In the genomic region with DNA sequence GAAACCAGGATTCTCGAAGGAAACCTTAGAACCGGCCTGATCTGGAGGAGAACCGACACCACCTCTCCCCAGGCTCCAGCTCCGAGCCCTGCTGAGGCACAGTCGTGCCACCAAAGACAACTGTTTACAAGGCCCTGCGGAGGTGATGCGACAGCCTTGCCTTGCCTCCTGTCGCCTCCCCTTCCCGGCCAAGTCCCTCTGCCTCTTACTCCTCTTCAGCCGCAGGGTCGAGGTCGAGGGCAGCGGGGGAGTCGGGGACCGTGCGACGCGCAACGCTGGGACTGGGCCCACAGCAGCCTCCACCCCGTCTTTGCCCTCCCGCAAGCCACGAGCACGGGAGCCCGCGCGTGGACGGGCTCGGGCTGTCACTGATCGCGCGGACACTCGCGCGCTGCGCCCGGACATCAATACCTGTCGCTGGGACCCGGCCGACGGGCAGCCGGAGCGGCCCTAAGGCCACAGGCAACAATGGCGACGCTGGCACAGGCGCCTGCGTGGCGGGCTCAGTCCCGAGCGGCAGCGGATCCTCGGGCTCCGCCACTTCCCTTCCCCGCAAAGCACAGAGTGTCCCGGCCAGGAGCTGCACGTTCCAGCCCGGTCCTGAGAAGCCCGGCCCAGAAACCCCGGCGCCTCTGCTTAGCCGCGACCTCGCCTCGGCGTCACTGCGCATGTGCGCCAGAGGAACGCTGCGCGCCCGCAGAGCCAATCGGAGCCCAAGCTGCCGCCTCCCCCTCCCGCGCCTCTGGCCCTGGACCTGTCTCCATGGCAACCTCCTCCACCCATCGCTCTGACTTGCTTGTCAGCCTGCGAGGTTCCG, we compare ENCODE assay signal across 8 cellular contexts. TPM values are rescaled to one million over a fixed set of nuclear protein-coding genes. Genes with fewer than 3 reads are reported as not detected.
DNase-seq lines count a peak whose midpoint lies in the region; ATAC-seq and TF ChIP-seq lines count a peak whose summit lies in the region.

A gene (minus strand): TSS at position 664 of the 817 bp plus-strand sequence. CDS start 1,473 bp downstream, outside the sequence.

- H3K27me3 ChIP-seq in DND-41 (ENCODE audit: insufficient read depth, low read length, poor library complexity), result no peaks in the 10 kb centered on the region
- H3K27me3 ChIP-seq in SJSA1 (replicated peaks), result no peaks in the 10 kb centered on the region; the same call in 1 of the 2 replicates
- no peaks in the 10 kb centered on the region for H3K27me3 ChIP-seq in thoracic aorta (replicated peaks; ENCODE audit: insufficient read depth)

- H3K79me2 ChIP-seq in DND-41 (ENCODE audit: insufficient read depth, low read length), result peaks cover 19% of the 10 kb centered on the region

- H3K4me1 Mint-ChIP-seq in activated naive CD8-positive, alpha-beta T cell treated with anti-CD3 and anti-CD28 coated beads, Interleukin-2, amount 10 ng/mL, durations not matched to agents 7 days and 5 days, result peaks cover 7% of the 10 kb centered on the region
- H3K4me1 Mint-ChIP-seq in osteocyte (ENCODE audit: unreplicated experiment), result peaks cover 10% of the 10 kb centered on the region

- intact Hi-C loops in head of caudate nucleus (cut with DNase I), result no loop called here

- H2AFZ ChIP-seq in DND-41 (ENCODE audit: low read depth, low read length), result peak within 1 kb of the TSS; percentile 96

- peaks cover 2% of the 10 kb centered on the region for H3K9me3 Mint-ChIP-seq in activated naive CD8-positive, alpha-beta T cell treated with anti-CD3 and anti-CD28 coated beads, Interleukin-2, amount 10 ng/mL, durations not matched to agents 7 days and 5 days
- H3K9me3 Mint-ChIP-seq in osteocyte (ENCODE audit: unreplicated experiment), result no peaks in the 10 kb centered on the region

- H3K36me3 ChIP-seq in DND-41 (ENCODE audit: insufficient read depth, low read length), result peaks cover 20% of the 10 kb centered on the region
- H3K36me3 ChIP-seq in SJSA1, result peaks cover 4% of the 10 kb centered on the region; the same call in 1 of the 2 replicates
- H3K36me3 ChIP-seq in thoracic aorta, result peaks cover 11% of the 10 kb centered on the region

- no peaks in the 10 kb centered on the region for H3K9me3 ChIP-seq in DND-41 (ENCODE audit: insufficient read depth, low read length, severe bottlenecking)
- no peaks in the 10 kb centered on the region for H3K9me3 ChIP-seq in SJSA1 (replicated peaks)
- no peaks in the 10 kb centered on the region for H3K9me3 ChIP-seq in thoracic aorta

- peak within 1 kb of the TSS; percentile 67 for H3K27ac ChIP-seq in DND-41 (ENCODE audit: low read length)
- H3K27ac ChIP-seq in SJSA1, result no peak within 1 kb of the TSS
- peak within 1 kb of the TSS; percentile 69 to 74 for H3K27ac ChIP-seq in thoracic aorta

- H3K4me3 Mint-ChIP-seq in activated naive CD8-positive, alpha-beta T cell treated with anti-CD3 and anti-CD28 coated beads, Interleukin-2, amount 10 ng/mL, durations not matched to agents 7 days and 5 days, result peak within 1 kb of the TSS; percentile 82
- peak within 1 kb of the TSS; percentile 81 for H3K4me3 Mint-ChIP-seq in osteocyte (ENCODE audit: unreplicated experiment)

- H3K4me2 ChIP-seq in DND-41 (ENCODE audit: insufficient read depth, low read length), result peak within 1 kb of the TSS; percentile 100

- no peak for TF ChIP-seq CTCF in DND-41 (IDR thresholded peaks at IDR 0.05; ENCODE audit: borderline replicate concordance, extremely low read depth, low read length, poor library complexity, severe bottlenecking)
- no peak for TF ChIP-seq CTCF in osteocyte (IDR thresholded peaks at IDR 0.05)
- no peak for TF ChIP-seq CTCF in thoracic aorta (IDR thresholded peaks at IDR 0.05)

- H3K4me3 ChIP-seq in DND-41 (ENCODE audit: low read depth in 1 of 2, low read length in 2 of 2), result peak within 1 kb of the TSS; percentile 70 to 99
- peak within 1 kb of the TSS; percentile 59 for H3K4me3 ChIP-seq in SJSA1
- peak within 1 kb of the TSS; percentile 95 for H3K4me3 ChIP-seq in thoracic aorta

- peak within 1 kb of the TSS; percentile 23 for H3K27ac Mint-ChIP-seq in activated naive CD8-positive, alpha-beta T cell treated with anti-CD3 and anti-CD28 coated beads, Interleukin-2, amount 10 ng/mL, durations not matched to agents 7 days and 5 days
- H3K27ac Mint-ChIP-seq in osteocyte (ENCODE audit: unreplicated experiment), result peak within 1 kb of the TSS; percentile 75

- no peaks in the 10 kb centered on the region for H4K20me1 ChIP-seq in DND-41 (ENCODE audit: insufficient read depth, low read length)

- H3K36me3 Mint-ChIP-seq in activated naive CD8-positive, alpha-beta T cell treated with anti-CD3 and anti-CD28 coated beads, Interleukin-2, amount 10 ng/mL, durations not matched to agents 7 days and 5 days, result peaks cover 15% of the 10 kb centered on the region
- H3K36me3 Mint-ChIP-seq in osteocyte (ENCODE audit: unreplicated experiment), result peaks cover 17% of the 10 kb centered on the region

- DNase-seq in DND-41, result peak; percentile 93
- peak; percentile 89 for DNase-seq in LoVo (ENCODE audit: low spot score)
- DNase-seq in SJSA1 (ENCODE audit: low read depth in 1 of 2, low spot score in 2 of 2), result peak; percentile 86 to 92
- DNase-seq in activated naive CD8-positive, alpha-beta T cell treated with anti-CD3 and anti-CD28 coated beads, Interleukin-2, amount 10 ng/mL, durations not matched to agents 7 days and 5 days, result peak; percentile 91
- peak; percentile 92 to 99 (median 97) for DNase-seq in head of caudate nucleus
- peak; percentile 98 for DNase-seq in osteocyte (ENCODE audit: extremely low spot score, unreplicated experiment)
- DNase-seq in thoracic aorta (ENCODE audit: low spot score), result peak; percentile 91

- H3K4me1 ChIP-seq in DND-41 (ENCODE audit: insufficient read depth, low read length), result peaks cover 25% of the 10 kb centered on the region
- H3K4me1 ChIP-seq in SJSA1 (replicated peaks), result peaks cover 7% of the 10 kb centered on the region
- H3K4me1 ChIP-seq in thoracic aorta (ENCODE audit: control insufficient read depth in 1 of 2, low read depth in 2 of 2), result peaks cover 0 to 4% of the 10 kb centered on the region in 2 donors

- ATAC-seq in DND-41 (ENCODE audit: insufficient read depth, low read depth) (peak; percentile 99), GM21786 (IDR thresholded peaks at IDR 0.05; ENCODE audit: unreplicated experiment) (peak; percentile 95), thoracic aorta (ENCODE audit: insufficient number of reproducible peaks, low FRiP score, low read depth) (peak; percentile 57)
- ATAC-seq in activated naive CD8-positive, alpha-beta T cell treated with anti-CD3 and anti-CD28 coated beads, Interleukin-2, amount 10 ng/mL, durations not matched to agents 7 days and 5 days (ENCODE audit: low read depth), result peak; percentile 97

- H3K9ac ChIP-seq in DND-41 (ENCODE audit: low read depth, low read length), result peak within 1 kb of the TSS; percentile 81

- POLR2A ChIA-PET in activated naive CD8-positive, alpha-beta T cell treated with anti-CD3 and anti-CD28 coated beads, Interleukin-2, amount 10 ng/mL, durations not matched to agents 7 days and 5 days (lab: Charles Lee), result interaction anchor here (1.6 kb wide), 1 partner anchor 33 kb away, joined by 11 read pairs; no protein-coding TSS in a partner anchor

- peaks cover 2% of the 10 kb centered on the region for H3K27me3 Mint-ChIP-seq in activated naive CD8-positive, alpha-beta T cell treated with anti-CD3 and anti-CD28 coated beads, Interleukin-2, amount 10 ng/mL, durations not matched to agents 7 days and 5 days
- peaks cover 6% of the 10 kb centered on the region for H3K27me3 Mint-ChIP-seq in osteocyte (ENCODE audit: unreplicated experiment)

RNA-seq across cellular contexts. Expression of the gene that starts here (rescaled TPM):
- 4.5 and 6.4 TPM in 2 replicates for total RNA-seq in SJSA1 (2014; rRNA removed; shearing (Covaris generic))
- total RNA-seq in activated naive CD8-positive, alpha-beta T cell treated with anti-CD3 and anti-CD28 coated beads, Interleukin-2, amount 10 ng/mL, durations not matched to agents 7 days and 5 days, result 10 to 100 TPM in 1 of 2 experiments, 1 to 10 TPM in 1; 9.7 to 13.0 TPM
- total RNA-seq in osteocyte (10.9 and 11.8 TPM in 2 replicates), thoracic aorta (1 to 10 TPM; 2.6 to 5.9 TPM)
